7 cellular contexts compared by ENCODE assay signal in the genomic region with DNA sequence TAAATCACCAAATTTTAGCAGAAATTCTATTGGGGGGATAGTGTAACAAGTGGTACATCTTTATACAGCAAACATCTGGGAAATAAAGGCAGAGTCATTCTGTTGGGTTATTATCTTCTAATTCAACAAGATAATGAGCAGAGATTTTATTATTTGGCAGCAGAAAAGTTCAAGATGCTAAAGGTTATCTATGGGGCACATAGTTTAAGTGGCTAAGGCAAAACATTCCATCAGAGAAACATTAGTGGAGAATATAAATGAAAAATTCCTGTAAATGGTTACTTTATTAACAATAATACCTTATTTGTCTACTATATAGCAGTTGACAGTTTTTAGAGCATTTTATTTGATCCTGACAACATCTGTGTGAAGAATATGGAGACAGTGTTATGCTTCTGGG.
"Had no signal": no experiment of that assay in that cellular context is flagged by ENCODE, and none has a peak within 500 bp of the region (broad histone marks: within the 10 kb centered on the region; RNA-seq: fewer than 3 reads in every experiment).

No MANE protein-coding gene starts in this region.

- H3K4me1 Mint-ChIP-seq: IgD-negative memory B cell had no signal

- H3K4me3 Mint-ChIP-seq: IgD-negative memory B cell had no signal

- H3K27ac Mint-ChIP-seq: IgD-negative memory B cell had no signal

- ATAC-seq: HepG2, K562 had no signal

- H3K27me3 Mint-ChIP-seq: IgD-negative memory B cell had no signal

- H3K27ac ChIP-seq: HL-60 had no signal

- DNase-seq: IMR-90, KBM-7, KG1 had no signal

- H3K4me3 ChIP-seq: K562 had no signal

- H3K36me3 Mint-ChIP-seq: IgD-negative memory B cell had no signal
